8 cellular contexts compared by ENCODE assay signal in the genomic region with DNA sequence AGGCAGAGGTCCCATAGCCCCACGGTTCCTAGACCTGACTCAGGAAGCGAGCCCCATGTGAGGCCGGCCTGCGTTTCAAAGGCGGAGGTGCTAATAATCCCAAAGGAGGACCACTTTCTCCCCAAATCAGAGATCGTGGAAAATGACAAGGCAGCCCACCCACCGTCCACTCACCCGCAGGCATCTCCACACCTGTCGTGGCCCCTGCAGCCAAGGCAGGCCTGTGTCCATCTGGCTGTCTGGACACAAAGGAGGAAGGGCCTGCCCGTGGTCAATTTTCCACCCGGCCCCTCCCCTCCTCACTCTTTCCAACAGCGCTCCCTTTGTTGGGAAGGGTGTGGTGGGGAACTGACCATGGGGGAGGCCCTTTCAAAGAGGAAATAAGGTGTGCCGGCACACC.
"Had no signal": no experiment of that assay in that cellular context is flagged by ENCODE, and none has a peak within 500 bp of the region (broad histone marks: within the 10 kb centered on the region; RNA-seq: fewer than 3 reads in every experiment).

No MANE protein-coding gene starts in this region.

- H3K4me1 Mint-ChIP-seq: IgD-negative memory B cell had no signal

- H3K4me1 ChIP-seq: HAP-1 had no signal

- H3K27ac Mint-ChIP-seq: HFFc6, IgD-negative memory B cell had no signal

- H3K4me3 Mint-ChIP-seq: HFFc6, IgD-negative memory B cell had no signal

- DNase-seq: GM23248, GOT3, H7, HFFc6 had no signal

- H3K9ac ChIP-seq: GM23248 had no signal

- H3K9me3 Mint-ChIP-seq: IgD-negative memory B cell had no signal

- H3K27ac ChIP-seq: GM23248, HL-60 had no signal

- H3K27me3 Mint-ChIP-seq: IgD-negative memory B cell had no signal

- FAIRE-seq: HepG2 had no signal

- H3K9me3 ChIP-seq: HAP-1 had no signal

- H3K36me3 ChIP-seq: HAP-1 had no signal

- H3K4me3 ChIP-seq: GM23248, HAP-1 had no signal
